In genomic region chr12:107243316-107243715, GRCh38 we compare ENCODE assay signal across 18 cellular contexts.
"Had no signal": no experiment of that assay in that cellular context is flagged by ENCODE, and none has a peak within 500 bp of the region (broad histone marks: within the 10 kb centered on the region; RNA-seq: fewer than 3 reads in every experiment).

No MANE protein-coding gene starts in this region.

- DNase-seq: activated CD4-positive, alpha-beta T cell treated with anti-CD3 and anti-CD28 coated beads, Interleukin-2, amount 50 U/mL, for 48 hours; activated CD4-positive, CD25-positive, alpha-beta regulatory T cell treated with anti-CD3 and anti-CD28 coated beads, Interleukin-2, amount 50 U/mL, for 72 hours; activated CD8-positive, alpha-beta memory T cell treated with anti-CD3 and anti-CD28 coated beads, Interleukin-2, amount 10 ng/mL, durations not matched to agents 7 days and 5 days; activated effector memory CD4-positive, alpha-beta T cell treated with anti-CD3 and anti-CD28 coated beads, Interleukin-2, amount 50 U/mL, for 16 hours; activated T-cell treated with anti-CD3 and anti-CD28 coated beads, Interleukin-2, amount 50 U/mL, for 24 hours; anterior cingulate cortex; dermis blood vessel endothelial cell; erythroblast; kidney; left ventricle myocardium superior; mesenchymal stem cell; retina; stimulated activated CD4-positive, alpha-beta T cell treated with anti-CD3 and anti-CD28 coated beads, Interleukin-15, amount 100 ng/mL, for 24 hours; stimulated activated CD4-positive, alpha-beta T cell treated with anti-CD3 and anti-CD28 coated beads, Interleukin-4, amount 100 ng/mL, for 24 hours; upper lobe of right lung had no signal

- H3K27ac Mint-ChIP-seq: activated CD8-positive, alpha-beta memory T cell treated with anti-CD3 and anti-CD28 coated beads, Interleukin-2, amount 10 ng/mL, durations not matched to agents 7 days and 5 days; activated naive CD8-positive, alpha-beta T cell; activated T-cell treated with anti-CD3 and anti-CD28 coated beads, Interleukin-2, amount 50 U/mL, for 24 hours; stimulated activated naive CD8-positive, alpha-beta T cell treated with anti-CD3 and anti-CD28 coated beads, Interleukin-15, Interleukin-2, amounts not matched to agents 100 ng/mL and 50 ng/mL, for 24 hours had no signal

- H3K4me3 Mint-ChIP-seq: activated CD8-positive, alpha-beta memory T cell treated with anti-CD3 and anti-CD28 coated beads, Interleukin-2, amount 10 ng/mL, durations not matched to agents 7 days and 5 days; activated naive CD8-positive, alpha-beta T cell; activated T-cell treated with anti-CD3 and anti-CD28 coated beads, Interleukin-2, amount 50 U/mL, for 24 hours; neural crest cell; stimulated activated naive CD8-positive, alpha-beta T cell treated with anti-CD3 and anti-CD28 coated beads, Interleukin-15, Interleukin-2, amounts not matched to agents 100 ng/mL and 50 ng/mL, for 24 hours had no signal

- ATAC-seq: activated CD8-positive, alpha-beta memory T cell treated with anti-CD3 and anti-CD28 coated beads, Interleukin-2, amount 10 ng/mL, durations not matched to agents 7 days and 5 days; left ventricle myocardium superior; upper lobe of right lung had no signal

- H3K9me3 Mint-ChIP-seq: activated T-cell treated with anti-CD3 and anti-CD28 coated beads, Interleukin-2, amount 50 U/mL, for 24 hours; neural crest cell; stimulated activated naive CD8-positive, alpha-beta T cell treated with anti-CD3 and anti-CD28 coated beads, Interleukin-15, Interleukin-2, amounts not matched to agents 100 ng/mL and 50 ng/mL, for 24 hours had no signal

- H3K4me1 Mint-ChIP-seq: activated CD8-positive, alpha-beta memory T cell treated with anti-CD3 and anti-CD28 coated beads, Interleukin-2, amount 10 ng/mL, durations not matched to agents 7 days and 5 days; neural crest cell had no signal

- H3K36me3 Mint-ChIP-seq: activated CD8-positive, alpha-beta memory T cell treated with anti-CD3 and anti-CD28 coated beads, Interleukin-2, amount 10 ng/mL, durations not matched to agents 7 days and 5 days; activated naive CD8-positive, alpha-beta T cell had no signal

- H3K27me3 Mint-ChIP-seq: activated naive CD8-positive, alpha-beta T cell had no signal
